In genomic region chr10:15419279-15419874, GRCh38 we compare ENCODE assay signal across 8 cellular contexts. TPM values are rescaled to one million over a fixed set of nuclear protein-coding genes. Genes with fewer than 3 reads are reported as not detected.
DNase-seq lines count a peak whose midpoint lies in the region; TF ChIP-seq lines count a peak whose summit lies in the region.

No MANE protein-coding gene starts in this region.

- TF ChIP-seq CTCF in LNCaP clone FGC (IDR thresholded peaks at IDR 0.05; ENCODE audit: control insufficient read depth, extremely low read depth, insufficient read depth) (peak; percentile 74), retinal pigment epithelial cell (conservative IDR thresholded peaks at IDR 0.05; ENCODE audit: low read depth, low read length) (peak; percentile 88)

- no peak overlapping the region for H3K4me3 ChIP-seq in LNCaP clone FGC (ENCODE audit: low read depth, low read length)
- no peak overlapping the region for H3K4me3 ChIP-seq in retinal pigment epithelial cell (ENCODE audit: low read length)

- in situ Hi-C loops in G401 (cut with HindIII; ENCODE audit: low sequenced_read_pairs), result no loop called here

- DNase-seq in A172 (ENCODE audit: low spot score) (peak; percentile 64), G401 (ENCODE audit: low spot score) (peak; percentile 72), LNCaP clone FGC (ENCODE audit: low read depth) (peak; percentile 13), germinal center (ENCODE audit: low spot score) (peak; percentile 14), retinal pigment epithelial cell (ENCODE audit: low read depth) (peak; percentile 5), NCI-H1105 treated with DMSO at 0.1 percent for 48 hours (lab: John Stamatoyannopoulos, UW) (no peak), OCI-M2 (lab: John Stamatoyannopoulos, UW; ENCODE audit: unreplicated experiment) (no peak)
- peak; percentile 23 to 33 for DNase-seq in activated CD4-positive, alpha-beta T cell treated with anti-CD3 and anti-CD28 coated beads, Interleukin-2, amount 50 U/mL, for 48 hours

RNA-seq across cellular contexts. Expression of gene FAM171A1, which starts 48.3 kb away (rescaled TPM):
- 37.8 and 44.1 TPM in 2 replicates for total RNA-seq in A172 (2014; rRNA removed; shearing (Covaris generic))
- 2.6 TPM in 2 replicates for total RNA-seq in G401 (2014; rRNA removed; shearing (Covaris generic))

Comparison
In these comparisons a context has a peak if more than half of its experiments do, and no peak if none do; other contexts are left out.
1. DNase-seq: peak in A172 (single experiment), G401 (single experiment), LNCaP clone FGC (single experiment), activated CD4-positive, alpha-beta T cell treated with anti-CD3 and anti-CD28 coated beads, Interleukin-2, amount 50 U/mL, for 48 hours (2 of 2), germinal center (single experiment) and retinal pigment epithelial cell (single experiment); none in NCI-H1105 treated with DMSO at 0.1 percent for 48 hours (single experiment) and OCI-M2 (single experiment).
2. RNA of gene FAM171A1, which starts 48.3 kb away (total RNA-seq): 37.8 to 44.1 TPM in A172; 2.6 TPM in G401; every median in the first group is over 10 times any median in the second.